ENCODE assay signal across 26 cellular contexts in the genomic region with DNA sequence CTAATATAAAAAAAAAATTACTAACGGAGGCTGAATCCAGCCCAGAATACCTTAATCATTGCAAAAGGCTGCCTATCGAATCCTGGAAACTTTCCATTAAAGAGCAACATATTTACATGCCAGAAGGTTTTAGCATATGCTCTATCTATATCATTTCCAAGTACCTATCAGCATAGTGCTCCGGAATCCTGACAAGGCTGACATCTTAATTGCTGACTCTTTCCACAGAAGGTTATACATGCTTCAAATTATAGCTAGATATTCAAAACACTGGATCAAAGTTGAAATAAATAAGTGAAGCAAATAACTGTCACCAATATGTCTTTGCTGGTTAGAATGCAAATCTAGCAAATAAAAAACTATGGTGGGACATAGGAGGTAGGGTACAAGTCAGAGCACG.
"Had no signal": no experiment of that assay in that cellular context is flagged by ENCODE, and none has a peak within 500 bp of the region (broad histone marks: within the 10 kb centered on the region; RNA-seq: fewer than 3 reads in every experiment).

No MANE protein-coding gene starts in this region.

- ATAC-seq: activated CD8-positive, alpha-beta memory T cell treated with anti-CD3 and anti-CD28 coated beads, Interleukin-2, amount 10 ng/mL, durations not matched to agents 7 days and 5 days; activated naive CD8-positive, alpha-beta T cell treated with anti-CD3 and anti-CD28 coated beads, Interleukin-2, amount 50 U/mL, for 24 hours had no signal

- H3K4me1 ChIP-seq: colonic mucosa had no signal

- H3K4me3 ChIP-seq: colonic mucosa, PC-9 had no signal

- H3K36me3 ChIP-seq: colonic mucosa, WERI-Rb-1 had no signal

- DNase-seq: activated CD4-positive, alpha-beta memory T cell treated with anti-CD3 and anti-CD28 coated beads, Interleukin-2, amount 10 ng/mL, durations not matched to agents 7 days and 5 days; activated CD4-positive, alpha-beta T cell treated with anti-CD3 and anti-CD28 coated beads for 1 hour; activated CD4-positive, alpha-beta T cell treated with anti-CD3 and anti-CD28 coated beads for 48 hours; activated CD4-positive, CD25-positive, alpha-beta regulatory T cell; activated CD8-positive, alpha-beta memory T cell treated with anti-CD3 and anti-CD28 coated beads for 24 hours; activated CD8-positive, alpha-beta memory T cell treated with anti-CD3 and anti-CD28 coated beads, Interleukin-2, amount 10 ng/mL, durations not matched to agents 7 days and 5 days; activated CD8-positive, alpha-beta memory T cell treated with anti-CD3 and anti-CD28 coated beads, Interleukin-2, amount 50 U/mL, for 48 hours; activated effector memory CD4-positive, alpha-beta T cell treated with Interleukin-2 at 50 U/mL for 16 hours; activated naive CD4-positive, alpha-beta T cell treated with anti-CD3 and anti-CD28 coated beads, Interleukin-2, amount 10 ng/mL, durations not matched to agents 7 days and 5 days; activated naive CD8-positive, alpha-beta T cell treated with anti-CD3 and anti-CD28 coated beads, Interleukin-2, amount 50 U/mL, for 24 hours; activated T-cell treated with anti-CD3 and anti-CD28 coated beads, Interleukin-2, amount 50 U/mL, for 48 hours; colonic mucosa; MM.1S; NCI-H1092 treated with DMSO at 0.1 percent for 48 hours; NCI-H1417 treated with DMSO at 0.1 percent for 48 hours; NCI-H2029; NCI-H526; NCI-H748 treated with DMSO at 0.1 percent for 48 hours; NK-92 treated with Interleukin-12 subunit alpha and Interleukin-12 subunit beta, amount 100 ng/mL, for 24 hours; PC-9; Right ventricle myocardium superior; SW 1271; T-helper 9 cell; WERI-Rb-1 had no signal

- H2AFZ ChIP-seq: PC-9 had no signal

- H3K27ac ChIP-seq: colonic mucosa, KMS-11, PC-9, RWPE1, WERI-Rb-1 had no signal

- H3K9ac ChIP-seq: KMS-11 had no signal

- H3K9me3 ChIP-seq: colonic mucosa had no signal

- H3K27me3 ChIP-seq: colonic mucosa had no signal

- H3K4me2 ChIP-seq: KMS-11, PC-9 had no signal
